ENCODE assay signal across 1 cellular context in the genomic region with DNA sequence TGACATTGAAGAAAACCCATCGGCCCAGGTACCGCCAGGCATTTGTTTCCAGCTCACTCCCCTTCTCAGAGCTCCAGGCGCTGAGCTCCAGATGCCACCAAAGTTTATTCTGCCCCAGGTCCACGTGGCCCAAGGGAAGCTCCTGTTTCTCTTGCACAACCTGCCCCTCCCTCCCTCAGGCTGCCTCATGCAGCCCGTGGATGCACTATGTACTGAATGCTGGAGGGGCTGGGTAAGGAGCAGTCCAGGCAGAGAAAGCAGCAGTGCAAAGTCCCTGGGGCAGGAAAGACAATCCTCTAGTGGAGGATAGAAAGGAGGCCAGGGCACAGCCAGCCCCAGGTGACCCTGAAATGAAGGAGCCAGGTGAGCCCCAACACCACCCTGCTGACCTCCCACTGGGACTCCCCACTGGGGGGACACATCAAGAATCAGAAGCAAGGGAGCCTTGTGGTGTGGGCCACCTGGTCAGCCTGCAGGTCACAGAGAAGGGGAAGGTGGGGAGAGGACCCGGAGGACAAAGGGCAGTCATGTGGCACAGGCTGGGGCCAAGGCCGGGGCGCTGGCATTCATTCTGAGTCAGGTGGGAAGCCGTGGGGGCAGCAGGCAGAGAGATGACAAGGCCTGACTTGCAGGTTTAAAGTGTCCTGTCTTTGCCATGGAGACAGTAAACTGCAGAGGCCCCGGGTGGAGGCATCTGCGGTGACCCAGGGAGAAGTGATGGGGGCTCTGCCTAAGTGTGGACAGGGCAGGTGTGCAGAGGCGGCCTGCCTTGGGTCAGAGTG.
TF ChIP-seq lines count a peak whose summit lies in the region.

No MANE protein-coding gene starts in this region.

TF ChIP-seq in HepG2, 621 proteins besides CTCF, POLR2A, EP300 and RAD21 (continued from another document):
- TF ChIP-seq, protein P1, sequence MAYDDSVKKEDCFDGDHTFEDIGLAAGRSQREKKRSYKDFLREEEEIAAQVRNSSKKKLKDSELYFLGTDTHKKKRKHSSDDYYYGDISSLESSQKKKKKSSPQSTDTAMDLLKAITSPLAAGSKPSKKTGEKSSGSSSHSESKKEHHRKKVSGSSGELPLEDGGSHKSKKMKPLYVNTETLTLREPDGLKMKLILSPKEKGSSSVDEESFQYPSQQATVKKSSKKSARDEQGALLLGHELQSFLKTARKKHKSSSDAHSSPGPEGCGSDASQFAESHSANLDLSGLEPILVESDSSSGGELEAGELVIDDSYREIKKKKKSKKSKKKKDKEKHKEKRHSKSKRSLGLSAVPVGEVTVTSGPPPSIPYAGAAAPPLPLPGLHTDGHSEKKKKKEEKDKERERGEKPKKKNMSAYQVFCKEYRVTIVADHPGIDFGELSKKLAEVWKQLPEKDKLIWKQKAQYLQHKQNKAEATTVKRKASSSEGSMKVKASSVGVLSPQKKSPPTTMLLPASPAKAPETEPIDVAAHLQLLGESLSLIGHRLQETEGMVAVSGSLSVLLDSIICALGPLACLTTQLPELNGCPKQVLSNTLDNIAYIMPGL (CRISPR knock-in tag; IDR thresholded peaks at IDR 0.05; ENCODE audit: borderline replicate concordance in 1 of 2, low read depth in 1 of 2), result 0 out of 4 replicates have a peak, but pooled peaks of 1 of the 2 experiments have one; percentile 38
- TF ChIP-seq SALL2 (CRISPR knock-in tag; IDR thresholded peaks at IDR 0.05) (no peak), ZNF274 (CRISPR knock-in tag; IDR thresholded peaks at IDR 0.05) (no peak), ZNF207 (IDR thresholded peaks at IDR 0.05; ENCODE audit: borderline replicate concordance) (no peak), ZNF546 (CRISPR knock-in tag; conservative IDR thresholded peaks at IDR 0.05) (no peak), ZNF607 (CRISPR knock-in tag; IDR thresholded peaks at IDR 0.05; ENCODE audit: borderline replicate concordance) (no peak; the same call in 1 of the 2 replicates), SETDB1 (CRISPR knock-in tag; IDR thresholded peaks at IDR 0.05; ENCODE audit: borderline replicate concordance) (peak; percentile 15; the same call in 1 of the 2 replicates), ZFP62 (CRISPR knock-in tag; IDR thresholded peaks at IDR 0.05) (no peak), TBX3 (IDR thresholded peaks at IDR 0.05; ENCODE audit: borderline replicate concordance) (no peak), ZNF337 (CRISPR knock-in tag; IDR thresholded peaks at IDR 0.05; ENCODE audit: borderline replicate concordance, low read depth) (no peak), MBD4 (IDR thresholded peaks at IDR 0.05; ENCODE audit: borderline replicate concordance, low read length) (no peak), ZNF296 (CRISPR knock-in tag; conservative IDR thresholded peaks at IDR 0.05) (no peak), ZNF710 (CRISPR knock-in tag; IDR thresholded peaks at IDR 0.05; ENCODE audit: borderline replicate concordance) (peak; percentile 77; the same call in 1 of the 2 replicates), ZNF280B (CRISPR knock-in tag; IDR thresholded peaks at IDR 0.05; ENCODE audit: borderline replicate concordance) (peak; percentile 12; the same call in 1 of the 2 replicates), ZBTB40 (IDR thresholded peaks at IDR 0.05) (no peak), ZBTB40 (CRISPR knock-in tag; IDR thresholded peaks at IDR 0.05) (no peak), ZNF562 (CRISPR knock-in tag; IDR thresholded peaks at IDR 0.05; ENCODE audit: borderline replicate concordance) (no peak), CENPX (CRISPR knock-in tag; IDR thresholded peaks at IDR 0.05) (no peak), ARNT2 (CRISPR knock-in tag; IDR thresholded peaks at IDR 0.05; ENCODE audit: low read depth) (no peak), NR2F1 (CRISPR knock-in tag; IDR thresholded peaks at IDR 0.05) (0 out of 4 replicates have a peak, but pooled peaks of 1 of the 2 experiments have one; percentile 13), ARNTL (CRISPR knock-in tag; IDR thresholded peaks at IDR 0.05) (peak; percentile 87), FOXK1 (CRISPR knock-in tag; IDR thresholded peaks at IDR 0.05; ENCODE audit: borderline replicate concordance, low read depth) (peak; percentile 62; the same call in 1 of the 2 replicates), ZNF615 (CRISPR knock-in tag; IDR thresholded peaks at IDR 0.05; ENCODE audit: borderline replicate concordance) (no peak), CREBL2 (CRISPR knock-in tag; IDR thresholded peaks at IDR 0.05; ENCODE audit: borderline replicate concordance) (no peak), ZBTB8A (CRISPR knock-in tag; IDR thresholded peaks at IDR 0.05; ENCODE audit: borderline replicate concordance, low read depth) (no peak), HMG20B (CRISPR knock-in tag; conservative IDR thresholded peaks at IDR 0.05) (0 out of 2 replicates have a peak, but pooled peaks have one; percentile 44), CEBPZ (IDR thresholded peaks at IDR 0.05; ENCODE audit: low read length) (no peak)
- TF ChIP-seq, protein P2, sequence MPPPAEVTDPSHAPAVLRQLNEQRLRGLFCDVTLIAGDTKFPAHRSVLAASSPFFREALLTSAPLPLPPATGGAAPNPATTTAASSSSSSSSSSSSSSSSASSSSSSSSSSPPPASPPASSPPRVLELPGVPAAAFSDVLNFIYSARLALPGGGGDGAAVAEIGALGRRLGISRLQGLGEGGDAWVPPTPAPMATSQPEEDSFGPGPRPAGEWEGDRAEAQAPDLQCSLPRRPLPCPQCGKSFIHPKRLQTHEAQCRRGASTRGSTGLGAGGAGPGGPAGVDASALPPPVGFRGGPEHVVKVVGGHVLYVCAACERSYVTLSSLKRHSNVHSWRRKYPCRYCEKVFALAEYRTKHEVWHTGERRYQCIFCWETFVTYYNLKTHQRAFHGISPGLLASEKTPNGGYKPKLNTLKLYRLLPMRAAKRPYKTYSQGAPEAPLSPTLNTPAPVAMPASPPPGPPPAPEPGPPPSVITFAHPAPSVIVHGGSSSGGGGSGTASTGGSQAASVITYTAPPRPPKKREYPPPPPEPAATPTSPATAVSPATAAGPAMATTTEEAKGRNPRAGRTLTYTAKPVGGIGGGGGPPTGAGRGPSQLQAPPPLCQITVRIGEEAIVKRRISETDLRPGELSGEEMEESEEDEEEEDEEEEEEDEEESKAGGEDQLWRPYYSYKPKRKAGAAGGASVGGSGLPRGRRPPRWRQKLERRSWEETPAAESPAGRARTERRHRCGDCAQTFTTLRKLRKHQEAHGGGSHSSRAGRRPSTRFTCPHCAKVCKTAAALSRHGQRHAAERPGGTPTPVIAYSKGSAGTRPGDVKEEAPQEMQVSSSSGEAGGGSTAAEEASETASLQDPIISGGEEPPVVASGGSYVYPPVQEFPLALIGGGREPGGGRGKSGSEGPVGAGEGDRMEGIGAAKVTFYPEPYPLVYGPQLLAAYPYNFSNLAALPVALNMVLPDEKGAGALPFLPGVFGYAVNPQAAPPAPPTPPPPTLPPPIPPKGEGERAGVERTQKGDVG (CRISPR knock-in tag; IDR thresholded peaks at IDR 0.05; ENCODE audit: borderline replicate concordance), result no peak
